34 cellular contexts compared by ENCODE assay signal in the genomic region with DNA sequence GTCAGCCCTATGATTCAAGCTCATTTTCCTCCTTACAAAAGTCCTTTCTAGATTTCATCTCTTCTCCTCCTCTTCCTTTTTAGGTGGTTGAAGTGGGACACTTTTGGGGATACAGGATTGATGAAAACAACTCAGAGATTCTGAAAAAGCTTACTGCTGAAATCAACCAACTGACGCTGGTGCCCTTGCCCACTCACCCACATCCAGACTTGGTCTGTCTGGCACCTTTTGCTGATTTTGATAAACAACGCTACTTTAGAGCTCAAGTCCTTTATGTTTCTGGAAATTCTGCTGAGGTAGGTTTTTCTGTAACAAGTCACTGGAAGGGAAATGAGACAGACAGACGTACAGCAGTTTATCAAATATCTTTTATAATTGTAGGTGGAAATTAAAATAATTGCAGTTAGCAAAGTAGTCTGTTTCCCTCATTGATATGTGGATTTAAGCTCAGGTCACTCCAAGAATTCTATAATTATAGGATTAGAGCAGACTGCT. TPM values are rescaled to one million over a fixed set of nuclear protein-coding genes. Genes with fewer than 3 reads are reported as not detected.
"Had no signal": no experiment of that assay in that cellular context is flagged by ENCODE, and none has a peak within 500 bp of the region (broad histone marks: within the 10 kb centered on the region; RNA-seq: fewer than 3 reads in every experiment).

No MANE protein-coding gene starts in this region.

- ATAC-seq: activated CD8-positive, alpha-beta T cell treated with anti-CD3 and anti-CD28 coated beads for 36 hours; activated naive CD4-positive, alpha-beta T cell treated with anti-CD3 and anti-CD28 coated beads, Interleukin-2, amount 50 U/mL, for 72 hours; body of pancreas had no signal

- H3K9me3 Mint-ChIP-seq: activated B cell treated with CpG ODN at 0.5 μM for 24 hours; activated CD4-positive, alpha-beta memory T cell treated with anti-CD3 and anti-CD28 coated beads for 36 hours; activated CD4-positive, alpha-beta T cell treated with anti-CD3 and anti-CD28 coated beads, Interleukin-2, amount 10 ng/mL, durations not matched to agents 24 days and 14 days; activated CD8-positive, alpha-beta T cell treated with anti-CD3 and anti-CD28 coated beads for 36 hours; activated naive CD4-positive, alpha-beta T cell treated with anti-CD3 and anti-CD28 coated beads for 36 hours; activated naive CD4-positive, alpha-beta T cell treated with anti-CD3 and anti-CD28 coated beads, Interleukin-2, amount 50 U/mL, for 72 hours; activated naive CD8-positive, alpha-beta T cell treated with anti-CD3 and anti-CD28 coated beads for 36 hours; activated T-cell treated with anti-CD3 and anti-CD28 coated beads, Interleukin-2, amount 50 U/mL, for 24 hours; activated T-helper 2 cell treated with anti-CD3 and anti-CD28 coated beads, Interferon-gamma antibody, Interleukin-2, Interleukin-4, amounts not matched to agents 10 μg/mL and 5 μg/mL and 100 μg/mL, durations not matched to agents 14 hours and 24 hours and 36 hours; T-helper 1 cell treated with Interleukin-12 subunit alpha and Interleukin-12 subunit beta and Interleukin-4 antibody, amounts not matched to agents 30 μg/mL and 1 μg/mL, for 36 hours; T-helper 2 cell treated with Interferon-gamma antibody and Interleukin-4, amounts not matched to agents 5 μg/mL and 100 μg/mL, for 36 hours had no signal

- H3K4me1 Mint-ChIP-seq: activated B cell treated with CpG ODN at 0.5 μM for 24 hours; activated CD4-positive, alpha-beta T cell treated with anti-CD3 and anti-CD28 coated beads, Interleukin-2, amount 10 ng/mL, durations not matched to agents 24 days and 14 days; activated naive CD8-positive, alpha-beta T cell treated with anti-CD3 and anti-CD28 coated beads for 36 hours had no signal

- H3K27ac Mint-ChIP-seq: activated B cell treated with CpG ODN at 0.5 μM for 24 hours; activated CD4-positive, alpha-beta memory T cell treated with anti-CD3 and anti-CD28 coated beads for 36 hours; activated CD4-positive, alpha-beta T cell treated with anti-CD3 and anti-CD28 coated beads, Interleukin-2, amount 10 ng/mL, durations not matched to agents 24 days and 14 days; activated CD8-positive, alpha-beta T cell treated with anti-CD3 and anti-CD28 coated beads for 36 hours; activated naive CD4-positive, alpha-beta T cell treated with anti-CD3 and anti-CD28 coated beads for 36 hours; activated naive CD4-positive, alpha-beta T cell treated with anti-CD3 and anti-CD28 coated beads, Interleukin-2, amount 50 U/mL, for 72 hours; activated naive CD8-positive, alpha-beta T cell treated with anti-CD3 and anti-CD28 coated beads for 36 hours; activated T-cell treated with anti-CD3 and anti-CD28 coated beads, Interleukin-2, amount 50 U/mL, for 24 hours; activated T-helper 2 cell treated with anti-CD3 and anti-CD28 coated beads, Interferon-gamma antibody, Interleukin-2, Interleukin-4, amounts not matched to agents 10 μg/mL and 5 μg/mL and 100 μg/mL, durations not matched to agents 14 hours and 24 hours and 36 hours; T-helper 1 cell treated with Interleukin-12 subunit alpha and Interleukin-12 subunit beta and Interleukin-4 antibody, amounts not matched to agents 30 μg/mL and 1 μg/mL, for 36 hours; T-helper 2 cell treated with Interferon-gamma antibody and Interleukin-4, amounts not matched to agents 5 μg/mL and 100 μg/mL, for 36 hours had no signal

- H3K36me3 Mint-ChIP-seq: activated CD4-positive, alpha-beta memory T cell treated with anti-CD3 and anti-CD28 coated beads for 36 hours; activated naive CD4-positive, alpha-beta T cell treated with anti-CD3 and anti-CD28 coated beads, Interleukin-2, amount 50 U/mL, for 72 hours; activated naive CD8-positive, alpha-beta T cell treated with anti-CD3 and anti-CD28 coated beads for 36 hours had no signal

- H3K27me3 ChIP-seq: adrenal gland, body of pancreas, brain microvascular endothelial cell, breast epithelium had no signal

- H3K4me3 ChIP-seq: adrenal gland, body of pancreas, breast epithelium had no signal

- H3K4me1 ChIP-seq: body of pancreas, breast epithelium had no signal

- FAIRE-seq: astrocyte, TTC549 had no signal

- H3K9me3 ChIP-seq: adrenal gland, body of pancreas, breast epithelium had no signal

- H3K4me3 Mint-ChIP-seq: activated B cell treated with CpG ODN at 0.5 μM for 24 hours; activated CD4-positive, alpha-beta memory T cell treated with anti-CD3 and anti-CD28 coated beads for 36 hours; activated CD4-positive, alpha-beta T cell treated with anti-CD3 and anti-CD28 coated beads, Interleukin-2, amount 10 ng/mL, durations not matched to agents 24 days and 14 days; activated CD8-positive, alpha-beta T cell treated with anti-CD3 and anti-CD28 coated beads for 36 hours; activated naive CD4-positive, alpha-beta T cell treated with anti-CD3 and anti-CD28 coated beads for 36 hours; activated naive CD8-positive, alpha-beta T cell treated with anti-CD3 and anti-CD28 coated beads for 36 hours; activated T-cell treated with anti-CD3 and anti-CD28 coated beads, Interleukin-2, amount 50 U/mL, for 24 hours; T-helper 1 cell treated with Interleukin-12 subunit alpha and Interleukin-12 subunit beta and Interleukin-4 antibody, amounts not matched to agents 30 μg/mL and 1 μg/mL, for 36 hours; T-helper 2 cell treated with Interferon-gamma antibody and Interleukin-4, amounts not matched to agents 5 μg/mL and 100 μg/mL, for 36 hours had no signal

- H3K36me3 ChIP-seq: adrenal gland, brain microvascular endothelial cell, breast epithelium had no signal

- DNase-seq: activated B cell treated with CpG ODN at 0.5 μM for 24 hours; activated CD4-positive, alpha-beta memory T cell treated with anti-CD3 and anti-CD28 coated beads for 36 hours; activated CD4-positive, alpha-beta T cell treated with anti-CD3 and anti-CD28 coated beads for 4 hours; activated CD4-positive, alpha-beta T cell treated with anti-CD3 and anti-CD28 coated beads, Interleukin-2, amount 10 ng/mL, durations not matched to agents 24 days and 14 days; activated CD4-positive, alpha-beta T cell treated with anti-CD3 and anti-CD28 coated beads, Interleukin-2, amount 50 U/mL, for 1 hour; activated CD4-positive, alpha-beta T cell treated with anti-CD3 and anti-CD28 coated beads, Interleukin-2, amount 50 U/mL, for 4 hours; activated CD4-positive, CD25-positive, alpha-beta regulatory T cell treated with anti-CD3 and anti-CD28 coated beads, Interleukin-2, amount 50 U/mL, for 72 hours; activated CD8-positive, alpha-beta memory T cell treated with anti-CD3 and anti-CD28 coated beads, Interleukin-2, amount 50 U/mL, for 4 hours; activated CD8-positive, alpha-beta T cell treated with anti-CD3 and anti-CD28 coated beads for 36 hours; activated effector memory CD4-positive, alpha-beta T cell treated with Interleukin-2 at 50 U/mL for 16 hours; activated gamma-delta T cell; activated naive CD4-positive, alpha-beta T cell treated with anti-CD3 and anti-CD28 coated beads for 36 hours; activated naive CD4-positive, alpha-beta T cell treated with anti-CD3 and anti-CD28 coated beads, Interleukin-2, amount 50 U/mL, for 16 hours; activated naive CD8-positive, alpha-beta T cell treated with anti-CD3 and anti-CD28 coated beads for 36 hours; activated T-cell treated with anti-CD3 and anti-CD28 coated beads, Interleukin-2, amount 50 U/mL, for 24 hours; activated T-cell treated with anti-CD3 and anti-CD28 coated beads, Interleukin-2, amount 50 U/mL, for 48 hours; adrenal gland; amniotic stem cell; aorta; body of pancreas; brain microvascular endothelial cell; central memory CD4-positive, alpha-beta T cell; T-helper 1 cell; T-helper 2 cell; T-helper 9 cell had no signal

- H3K27ac ChIP-seq: adrenal gland, body of pancreas, brain microvascular endothelial cell, breast epithelium, VCaP had no signal

RNA-seq across cellular contexts. Expression of gene ASPG, which starts 60.0 kb away (rescaled TPM):
- total RNA-seq: activated B cell treated with CpG ODN at 0.5 μM for 24 hours; activated CD4-positive, alpha-beta memory T cell treated with anti-CD3 and anti-CD28 coated beads for 36 hours; activated CD4-positive, alpha-beta T cell treated with anti-CD3 and anti-CD28 coated beads, Interleukin-2, amount 10 ng/mL, durations not matched to agents 24 days and 14 days; activated CD8-positive, alpha-beta memory T cell treated with anti-CD3 and anti-CD28 coated beads for 36 hours; activated CD8-positive, alpha-beta T cell treated with anti-CD3 and anti-CD28 coated beads for 36 hours; activated naive CD4-positive, alpha-beta T cell treated with anti-CD3 and anti-CD28 coated beads for 36 hours; activated naive CD4-positive, alpha-beta T cell treated with anti-CD3 and anti-CD28 coated beads, Interleukin-2, amount 50 U/mL, for 72 hours; activated naive CD8-positive, alpha-beta T cell treated with anti-CD3 and anti-CD28 coated beads for 36 hours; activated T-helper 2 cell treated with anti-CD3 and anti-CD28 coated beads, Interferon-gamma antibody, Interleukin-2, Interleukin-4, amounts not matched to agents 10 μg/mL and 5 μg/mL and 100 μg/mL, durations not matched to agents 14 hours and 24 hours and 36 hours; astrocyte had no signal
